Comparison of ENCODE assay signal across 8 cellular contexts in the genomic region with DNA sequence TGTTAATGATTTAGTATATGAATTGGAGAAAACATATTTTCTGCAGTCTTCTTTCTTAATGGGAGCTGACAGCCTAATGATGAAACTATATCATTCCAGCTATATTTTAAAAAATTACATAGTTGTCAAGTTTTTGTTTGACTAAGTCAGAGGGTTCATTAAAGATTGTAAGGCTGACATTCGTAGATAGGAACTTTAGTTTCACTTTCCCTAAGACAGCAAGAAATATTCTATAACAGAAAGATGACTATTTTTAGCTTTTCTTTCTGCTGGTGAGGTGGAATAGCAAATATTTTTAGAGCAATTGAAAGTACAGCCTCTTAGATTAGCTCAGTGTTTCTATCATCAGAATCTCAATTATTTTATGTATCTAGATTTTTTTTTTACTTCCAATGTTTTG.
DNase-seq lines count a peak whose midpoint lies in the region; TF ChIP-seq lines count a peak whose summit lies in the region.

No MANE protein-coding gene starts in this region.

- peaks cover 32% of the 10 kb centered on the region for H3K4me1 Mint-ChIP-seq in activated CD4-positive, alpha-beta memory T cell treated with anti-CD3 and anti-CD28 coated beads, Interleukin-2, amount 10 ng/mL, durations not matched to agents 7 days and 5 days
- peaks cover 56% of the 10 kb centered on the region for H3K4me1 Mint-ChIP-seq in activated CD4-positive, alpha-beta memory T cell treated with anti-CD3 and anti-CD28 coated beads for 36 hours (ENCODE audit: low read depth)
- H3K4me1 Mint-ChIP-seq in activated T-helper 1 cell treated with anti-CD3 and anti-CD28 coated beads, Interleukin-12 subunit alpha, Interleukin-12 subunit beta, Interleukin-2, Interleukin-4 antibody, amounts not matched to agents 30 ng/mL and 10 ng/mL and 1 ng/mL, durations not matched to agents 14 hours and 24 hours and 36 hours (ENCODE audit: low read depth), result peaks cover 37% of the 10 kb centered on the region

- 5 to 10% methylated on average over 1 of the region's 1 CpG for WGBS in thyroid gland, 2 donors

- H3K36me3 Mint-ChIP-seq in activated CD4-positive, alpha-beta memory T cell treated with anti-CD3 and anti-CD28 coated beads, Interleukin-2, amount 10 ng/mL, durations not matched to agents 7 days and 5 days (ENCODE audit: low read depth), result peaks cover 35% of the 10 kb centered on the region
- H3K36me3 Mint-ChIP-seq in activated CD4-positive, alpha-beta memory T cell treated with anti-CD3 and anti-CD28 coated beads for 36 hours, result peaks cover 8% of the 10 kb centered on the region
- H3K36me3 Mint-ChIP-seq in activated T-helper 1 cell treated with anti-CD3 and anti-CD28 coated beads, Interleukin-12 subunit alpha, Interleukin-12 subunit beta, Interleukin-2, Interleukin-4 antibody, amounts not matched to agents 30 ng/mL and 10 ng/mL and 1 ng/mL, durations not matched to agents 14 hours and 24 hours and 36 hours (ENCODE audit: low read depth), result peaks cover 20% of the 10 kb centered on the region

- H3K9me3 Mint-ChIP-seq in activated CD4-positive, alpha-beta memory T cell treated with anti-CD3 and anti-CD28 coated beads, Interleukin-2, amount 10 ng/mL, durations not matched to agents 7 days and 5 days, result peaks cover 9% of the 10 kb centered on the region
- H3K9me3 Mint-ChIP-seq in activated CD4-positive, alpha-beta memory T cell treated with anti-CD3 and anti-CD28 coated beads for 36 hours, result no peaks in the 10 kb centered on the region
- H3K9me3 Mint-ChIP-seq in activated T-helper 1 cell treated with anti-CD3 and anti-CD28 coated beads, Interleukin-12 subunit alpha, Interleukin-12 subunit beta, Interleukin-2, Interleukin-4 antibody, amounts not matched to agents 30 ng/mL and 10 ng/mL and 1 ng/mL, durations not matched to agents 14 hours and 24 hours and 36 hours, result peaks cover 15% of the 10 kb centered on the region

- no peak for TF ChIP-seq CTCF in right atrium auricular region (IDR thresholded peaks at IDR 0.05)
- TF ChIP-seq CTCF in thyroid gland (IDR thresholded peaks at IDR 0.05), result no peak

- DNase-seq in activated CD4-positive, alpha-beta memory T cell treated with anti-CD3 and anti-CD28 coated beads, Interleukin-2, amount 10 ng/mL, durations not matched to agents 7 days and 5 days, result no peak
- no peak for DNase-seq in activated CD4-positive, alpha-beta memory T cell treated with anti-CD3 and anti-CD28 coated beads for 36 hours
- DNase-seq in activated T-helper 1 cell treated with anti-CD3 and anti-CD28 coated beads, Interleukin-12 subunit alpha, Interleukin-12 subunit beta, Interleukin-2, Interleukin-4 antibody, amounts not matched to agents 30 ng/mL and 10 ng/mL and 1 ng/mL, durations not matched to agents 14 hours and 24 hours and 36 hours (ENCODE audit: low spot score), result no peak
- no peak for DNase-seq in right atrium auricular region (ENCODE audit: low spot score)
- no peak for DNase-seq in thyroid gland
- no peak for DNase-seq in NCI-H510A (lab: John Stamatoyannopoulos, UW)
- no peak for DNase-seq in NCI-H2227 (lab: John Stamatoyannopoulos, UW; ENCODE audit: unreplicated experiment)
- no peak for DNase-seq in NCI-H2029 (lab: John Stamatoyannopoulos, UW)

- POLR2A ChIA-PET in activated CD4-positive, alpha-beta memory T cell treated with anti-CD3 and anti-CD28 coated beads, Interleukin-2, amount 10 ng/mL, durations not matched to agents 7 days and 5 days (lab: Charles Lee), result interaction anchor here (0.8 kb wide), 2 partner anchors 58 to 60 kb away, joined by 3 to 5 read pairs; a partner anchor contains a TSS
- POLR2A ChIA-PET in activated CD4-positive, alpha-beta memory T cell treated with anti-CD3 and anti-CD28 coated beads for 36 hours (lab: Charles Lee), result interaction anchor here (1.0 kb wide), 1 partner anchor 236 kb away, joined by 4 read pairs; no protein-coding TSS in a partner anchor

- peak overlapping the region; percentile 28 for H3K27ac Mint-ChIP-seq in activated CD4-positive, alpha-beta memory T cell treated with anti-CD3 and anti-CD28 coated beads, Interleukin-2, amount 10 ng/mL, durations not matched to agents 7 days and 5 days
- H3K27ac Mint-ChIP-seq in activated CD4-positive, alpha-beta memory T cell treated with anti-CD3 and anti-CD28 coated beads for 36 hours, result no peak overlapping the region
- H3K27ac Mint-ChIP-seq in activated T-helper 1 cell treated with anti-CD3 and anti-CD28 coated beads, Interleukin-12 subunit alpha, Interleukin-12 subunit beta, Interleukin-2, Interleukin-4 antibody, amounts not matched to agents 30 ng/mL and 10 ng/mL and 1 ng/mL, durations not matched to agents 14 hours and 24 hours and 36 hours, result no peak overlapping the region

- no peaks in the 10 kb centered on the region for H3K27me3 ChIP-seq in right atrium auricular region
- no peaks in the 10 kb centered on the region for H3K27me3 ChIP-seq in thyroid gland

- H3K4me3 Mint-ChIP-seq in activated CD4-positive, alpha-beta memory T cell treated with anti-CD3 and anti-CD28 coated beads, Interleukin-2, amount 10 ng/mL, durations not matched to agents 7 days and 5 days, result peak overlapping the region; percentile 66
- no peak overlapping the region for H3K4me3 Mint-ChIP-seq in activated CD4-positive, alpha-beta memory T cell treated with anti-CD3 and anti-CD28 coated beads for 36 hours
- H3K4me3 Mint-ChIP-seq in activated T-helper 1 cell treated with anti-CD3 and anti-CD28 coated beads, Interleukin-12 subunit alpha, Interleukin-12 subunit beta, Interleukin-2, Interleukin-4 antibody, amounts not matched to agents 30 ng/mL and 10 ng/mL and 1 ng/mL, durations not matched to agents 14 hours and 24 hours and 36 hours, result peak overlapping the region; percentile 73

- H3K4me3 ChIP-seq in right atrium auricular region (peak overlapping the region; percentile 19 to 34), thyroid gland (replicated peaks in 1 of 3) (no peak overlapping the region)

- H3K9me3 ChIP-seq in right atrium auricular region, result no peaks in the 10 kb centered on the region
- H3K9me3 ChIP-seq in thyroid gland, result no peaks in the 10 kb centered on the region

- H3K27ac ChIP-seq in right atrium auricular region, result peak overlapping the region; percentile 10 to 68
- peak overlapping the region in 2 of 3 donors; percentile 28 to 44 for H3K27ac ChIP-seq in thyroid gland

- H3K36me3 ChIP-seq in right atrium auricular region, result no peaks in the 10 kb centered on the region
- H3K36me3 ChIP-seq in thyroid gland, result no peaks in the 10 kb centered on the region

- no peaks in the 10 kb centered on the region for H3K27me3 Mint-ChIP-seq in activated CD4-positive, alpha-beta memory T cell treated with anti-CD3 and anti-CD28 coated beads, Interleukin-2, amount 10 ng/mL, durations not matched to agents 7 days and 5 days
- H3K27me3 Mint-ChIP-seq in activated CD4-positive, alpha-beta memory T cell treated with anti-CD3 and anti-CD28 coated beads for 36 hours, result no peaks in the 10 kb centered on the region
- H3K27me3 Mint-ChIP-seq in activated T-helper 1 cell treated with anti-CD3 and anti-CD28 coated beads, Interleukin-12 subunit alpha, Interleukin-12 subunit beta, Interleukin-2, Interleukin-4 antibody, amounts not matched to agents 30 ng/mL and 10 ng/mL and 1 ng/mL, durations not matched to agents 14 hours and 24 hours and 36 hours (ENCODE audit: insufficient read depth), result no peaks in the 10 kb centered on the region

- intact Hi-C loops in activated CD4-positive, alpha-beta memory T cell treated with anti-CD3 and anti-CD28 coated beads for 36 hours (cut with micrococcal nuclease), result no loop called here
- intact Hi-C loops in activated T-helper 1 cell treated with anti-CD3 and anti-CD28 coated beads, Interleukin-12 subunit alpha, Interleukin-12 subunit beta, Interleukin-2, Interleukin-4 antibody, amounts not matched to agents 30 ng/mL and 10 ng/mL and 1 ng/mL, durations not matched to agents 14 hours and 24 hours and 36 hours (cut with micrococcal nuclease), result no loop called here
- intact Hi-C loops in thyroid gland (cut with DNase I), result no loop called here

- TF ChIP-seq POLR2A in thyroid gland (IDR thresholded peaks at IDR 0.05), result no peak

- H3K4me1 ChIP-seq in right atrium auricular region (peaks cover 0 to 31% of the 10 kb centered on the region in 2 donors), thyroid gland (peaks cover 20 to 28% of the 10 kb centered on the region in 2 donors)

- CTCF ChIA-PET in activated CD4-positive, alpha-beta memory T cell treated with anti-CD3 and anti-CD28 coated beads, Interleukin-2, amount 10 ng/mL, durations not matched to agents 7 days and 5 days (lab: Charles Lee), result no interaction called here
- CTCF ChIA-PET in activated CD4-positive, alpha-beta memory T cell treated with anti-CD3 and anti-CD28 coated beads for 36 hours (lab: Charles Lee), result interaction anchor here (1.1 kb wide), 1 partner anchor 97 kb away, joined by 5 read pairs; no protein-coding TSS in a partner anchor

Comparison
In these comparisons a context has a peak if more than half of its experiments do, and no peak if none do; other contexts are left out.
1. H3K4me3 ChIP-seq: peak in right atrium auricular region (2 of 2); none in thyroid gland (0 of 3).